Comparison of ENCODE assay signal across 30 cellular contexts in genomic region chr6:117215353-117216090, GRCh38. TPM values are rescaled to one million over a fixed set of nuclear protein-coding genes. Genes with fewer than 3 reads are reported as not detected.
"Had no signal": no experiment of that assay in that cellular context is flagged by ENCODE, and none has a peak within 500 bp of the region (broad histone marks: within the 10 kb centered on the region; RNA-seq: fewer than 3 reads in every experiment).

No MANE protein-coding gene starts in this region.

- H3K4me3 ChIP-seq: dorsolateral prefrontal cortex, gastroesophageal sphincter, heart left ventricle, hepatocyte, ovary, psoas muscle, sigmoid colon, testis, tibial artery had no signal

- H3K27me3 ChIP-seq: gastroesophageal sphincter, heart left ventricle, hepatocyte, ovary, sigmoid colon, testis, tibial artery had no signal

- ATAC-seq: esophagus mucosa; gastroesophageal sphincter; left colon; naive thymus-derived CD8-positive, alpha-beta T cell; right cardiac atrium; stimulated activated memory B cell treated with anti-CD40 and anti-IgM and Interleukin-4, amounts not matched to agents 10 μg/mL and 1 μg/mL and 100 μg/mL, for 72 hours; stimulated activated naive CD8-positive, alpha-beta T cell treated with anti-CD3 and anti-CD28 coated beads, Interleukin-15, Interleukin-2, amounts not matched to agents 100 U/mL and 50 U/mL, for 24 hours had no signal

- H3K36me3 ChIP-seq: gastroesophageal sphincter, heart left ventricle, ovary, sigmoid colon, tibial artery had no signal

- H3K4me1 ChIP-seq: gastroesophageal sphincter, heart left ventricle, psoas muscle, sigmoid colon, testis, tibial artery had no signal

- DNase-seq: cerebellar nuclear complex; dorsolateral prefrontal cortex; effector CD4-positive, alpha-beta T cell; foreskin fibroblast; heart left ventricle; left colon; naive thymus-derived CD8-positive, alpha-beta T cell; nephron progenitor cell; nucleus accumbens; ovary; posterior cingulate gyrus; psoas muscle; right cardiac atrium; sigmoid colon; stimulated activated CD4-positive, alpha-beta T cell treated with anti-CD3 and anti-CD28 coated beads, Interleukin-2, amount 100 ng/mL, for 24 hours; stimulated activated CD4-positive, alpha-beta T cell treated with anti-CD3 and anti-CD28 coated beads, Interleukin-4, amount 100 ng/mL, for 24 hours; stimulated activated naive CD8-positive, alpha-beta T cell treated with anti-CD3 and anti-CD28 coated beads, Interleukin-15, Interleukin-2, amounts not matched to agents 100 U/mL and 50 U/mL, for 24 hours; substantia nigra; testis; tibial artery had no signal

- H3K27ac ChIP-seq: dorsolateral prefrontal cortex, epithelial cell of prostate, gastroesophageal sphincter, heart left ventricle, hepatocyte, ovary, psoas muscle, sigmoid colon, testis, tibial artery had no signal

- H3K9me3 ChIP-seq: gastroesophageal sphincter, heart left ventricle, ovary, psoas muscle, sigmoid colon, testis, tibial artery had no signal

RNA-seq across cellular contexts. Expression of gene VGLL2, which starts 49.8 kb away (rescaled TPM):
- total RNA-seq: esophagus mucosa; gastroesophageal sphincter; hepatocyte; kidney epithelial cell; left colon; lower leg skin; lung microvascular endothelial cell; mesenteric fat pad; naive thymus-derived CD8-positive, alpha-beta T cell; renal cortical epithelial cell; sigmoid colon had no signal
